Comparison of ENCODE assay signal across 1 cellular context in the genomic region with DNA sequence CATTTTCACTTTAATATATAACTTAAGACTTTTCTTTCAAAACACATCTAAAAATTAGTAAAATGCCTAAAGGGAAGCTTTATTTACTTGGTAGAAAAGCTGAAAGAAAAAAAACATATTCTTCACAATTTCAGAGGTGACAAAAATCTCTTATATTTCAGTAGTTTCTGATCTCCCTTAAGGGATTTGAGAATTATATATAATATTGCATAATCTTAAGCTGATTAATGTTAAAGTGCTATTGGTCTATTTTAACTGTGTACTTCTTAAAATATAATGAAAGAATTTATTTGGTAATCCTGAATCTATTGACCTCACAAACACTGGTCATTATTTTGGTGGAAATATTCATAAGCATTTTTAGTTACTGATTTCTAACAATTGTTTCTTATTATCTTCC.
TF ChIP-seq lines count a peak whose summit lies in the region.

No MANE protein-coding gene starts in this region.

TF ChIP-seq in A549, 52 proteins besides CTCF, POLR2A, EP300 and RAD21 (continued from another document):
- TF ChIP-seq RFX5 (IDR thresholded peaks at IDR 0.05) (no peak), FOSB (CRISPR knock-in tag; IDR thresholded peaks at IDR 0.05) (no peak), EHF (CRISPR knock-in tag; IDR thresholded peaks at IDR 0.05) (no peak), CBX2 (IDR thresholded peaks at IDR 0.05; ENCODE audit: borderline replicate concordance, low read depth) (no peak), HOXA7 (CRISPR knock-in tag; IDR thresholded peaks at IDR 0.05) (no peak), KDM5A (IDR thresholded peaks at IDR 0.05) (no peak), FOXS1 (CRISPR knock-in tag; IDR thresholded peaks at IDR 0.05) (no peak), KDM1A (IDR thresholded peaks at IDR 0.05; ENCODE audit: low read depth) (no peak), MYC (IDR thresholded peaks at IDR 0.05; ENCODE audit: borderline replicate concordance, low read length) (no peak), FOSL2 (IDR thresholded peaks at IDR 0.05) (no peak), FOSL2 (CRISPR knock-in tag; IDR thresholded peaks at IDR 0.05) (no peak), MAZ (IDR thresholded peaks at IDR 0.05; ENCODE audit: borderline replicate concordance, low read depth, low read length) (no peak), PHF8 (IDR thresholded peaks at IDR 0.05; ENCODE audit: borderline replicate concordance, low read depth) (no peak)
- TF ChIP-seq, protein P1, sequence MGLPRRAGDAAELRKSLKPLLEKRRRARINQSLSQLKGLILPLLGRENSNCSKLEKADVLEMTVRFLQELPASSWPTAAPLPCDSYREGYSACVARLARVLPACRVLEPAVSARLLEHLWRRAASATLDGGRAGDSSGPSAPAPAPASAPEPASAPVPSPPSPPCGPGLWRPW (IDR thresholded peaks at IDR 0.05): no peak
- TF ChIP-seq, protein P2, sequence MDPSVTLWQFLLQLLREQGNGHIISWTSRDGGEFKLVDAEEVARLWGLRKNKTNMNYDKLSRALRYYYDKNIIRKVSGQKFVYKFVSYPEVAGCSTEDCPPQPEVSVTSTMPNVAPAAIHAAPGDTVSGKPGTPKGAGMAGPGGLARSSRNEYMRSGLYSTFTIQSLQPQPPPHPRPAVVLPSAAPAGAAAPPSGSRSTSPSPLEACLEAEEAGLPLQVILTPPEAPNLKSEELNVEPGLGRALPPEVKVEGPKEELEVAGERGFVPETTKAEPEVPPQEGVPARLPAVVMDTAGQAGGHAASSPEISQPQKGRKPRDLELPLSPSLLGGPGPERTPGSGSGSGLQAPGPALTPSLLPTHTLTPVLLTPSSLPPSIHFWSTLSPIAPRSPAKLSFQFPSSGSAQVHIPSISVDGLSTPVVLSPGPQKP (IDR thresholded peaks at IDR 0.05; ENCODE audit: low read depth, low read length): no peak
- TF ChIP-seq, protein P3, sequence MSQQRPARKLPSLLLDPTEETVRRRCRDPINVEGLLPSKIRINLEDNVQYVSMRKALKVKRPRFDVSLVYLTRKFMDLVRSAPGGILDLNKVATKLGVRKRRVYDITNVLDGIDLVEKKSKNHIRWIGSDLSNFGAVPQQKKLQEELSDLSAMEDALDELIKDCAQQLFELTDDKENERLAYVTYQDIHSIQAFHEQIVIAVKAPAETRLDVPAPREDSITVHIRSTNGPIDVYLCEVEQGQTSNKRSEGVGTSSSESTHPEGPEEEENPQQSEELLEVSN (IDR thresholded peaks at IDR 0.05; ENCODE audit: borderline replicate concordance, low read depth): no peak
